In the genomic region with DNA sequence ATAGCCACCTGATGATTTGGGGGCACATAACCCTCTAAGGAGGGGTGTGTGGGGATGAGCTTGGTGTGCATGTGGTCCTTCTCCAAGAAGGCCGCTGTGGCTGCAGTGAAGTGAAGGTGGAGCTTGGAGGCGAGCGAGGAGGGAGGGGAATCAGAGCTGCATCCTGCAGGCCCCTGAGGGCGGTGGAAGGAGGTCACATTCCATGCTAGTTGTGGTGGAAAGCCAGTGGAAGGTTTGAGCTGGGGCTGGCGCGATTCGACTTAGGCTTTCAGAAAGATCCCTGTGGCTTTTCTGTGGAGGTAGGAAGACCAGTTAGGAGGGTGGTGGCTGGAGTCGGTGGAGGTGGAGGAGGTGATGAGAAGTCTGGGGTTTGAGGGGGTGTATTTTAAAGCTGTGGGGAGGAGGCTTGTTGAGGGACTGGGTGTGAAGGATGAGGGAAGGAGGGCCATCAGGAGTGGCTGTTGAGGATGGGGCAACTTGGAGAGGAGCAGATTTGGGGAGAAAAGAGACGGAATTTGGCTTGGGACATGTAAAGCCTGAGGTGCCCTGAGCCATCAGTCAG, we compare ENCODE assay signal across 15 cellular contexts.
"Had no signal": no experiment of that assay in that cellular context is flagged by ENCODE, and none has a peak within 500 bp of the region (broad histone marks: within the 10 kb centered on the region; RNA-seq: fewer than 3 reads in every experiment).

No MANE protein-coding gene starts in this region.

- H3K4me3 ChIP-seq: ascending aorta, heart right ventricle, left ventricle myocardium inferior, right lobe of liver, SK-N-MC, upper lobe of left lung had no signal

- H3K36me3 ChIP-seq: left ventricle myocardium inferior, right lobe of liver had no signal

- H3K27me3 Mint-ChIP-seq: activated naive CD8-positive, alpha-beta T cell treated with anti-CD3 and anti-CD28 coated beads, Interleukin-2, amount 50 U/mL, for 24 hours; progenitor cell of endocrine pancreas had no signal

- FAIRE-seq: colon, frontal cortex had no signal

- H3K27me3 ChIP-seq: ascending aorta, heart right ventricle, right lobe of liver, upper lobe of left lung had no signal

- H3K4me1 ChIP-seq: right lobe of liver had no signal

- H3K27ac Mint-ChIP-seq: activated naive CD8-positive, alpha-beta T cell treated with anti-CD3 and anti-CD28 coated beads, Interleukin-2, amount 50 U/mL, for 24 hours; progenitor cell of endocrine pancreas had no signal

- DNase-seq: activated CD4-positive, alpha-beta T cell treated with anti-CD3 and anti-CD28 coated beads, Interleukin-2, amount 50 U/mL, for 1 hour; activated naive CD4-positive, alpha-beta T cell; activated naive CD8-positive, alpha-beta T cell treated with anti-CD3 and anti-CD28 coated beads, Interleukin-2, amount 50 U/mL, for 24 hours; activated T-cell treated with anti-CD3 and anti-CD28 coated beads, Interleukin-2, amount 50 U/mL, for 1 hour; heart right ventricle; islet precursor cell; left ventricle myocardium inferior; stimulated activated naive CD4-positive, alpha-beta T cell; upper lobe of left lung had no signal

- H3K4me3 Mint-ChIP-seq: activated naive CD8-positive, alpha-beta T cell treated with anti-CD3 and anti-CD28 coated beads, Interleukin-2, amount 50 U/mL, for 24 hours had no signal

- ATAC-seq: activated naive CD8-positive, alpha-beta T cell treated with anti-CD3 and anti-CD28 coated beads, Interleukin-2, amount 50 U/mL, for 24 hours; heart right ventricle; right lobe of liver had no signal

- H3K27ac ChIP-seq: ascending aorta, heart right ventricle, left ventricle myocardium inferior, right lobe of liver, SK-N-MC, upper lobe of left lung had no signal
